1 cellular context compared by ENCODE assay signal in the genomic region with DNA sequence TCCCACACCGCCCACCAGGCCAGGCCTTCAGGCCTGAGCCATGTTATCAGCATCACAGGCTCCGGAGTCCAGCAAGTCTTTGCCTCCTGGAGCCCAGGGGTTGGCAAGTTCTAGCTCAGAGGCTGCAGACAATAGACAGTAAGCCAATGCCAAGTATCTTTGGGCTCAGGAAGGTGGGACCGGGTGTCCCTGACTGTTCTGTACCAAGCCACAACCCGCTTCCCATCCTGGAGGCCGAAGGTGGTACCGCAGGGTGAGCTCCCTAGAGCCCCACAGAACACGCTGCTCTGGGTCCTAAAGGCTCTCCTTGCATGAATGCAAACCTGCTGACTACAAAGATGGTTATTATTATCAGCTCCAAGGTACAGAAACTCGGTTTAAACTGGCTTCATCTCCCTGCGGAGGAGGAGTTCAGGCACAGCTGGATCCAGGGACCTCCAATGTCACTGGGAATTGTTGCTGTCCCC.
TF ChIP-seq lines count a peak whose summit lies in the region.

No MANE protein-coding gene starts in this region.

TF ChIP-seq in GM12878, 131 proteins besides CTCF, POLR2A, EP300 and RAD21:
- TF ChIP-seq IKZF1 (conservative IDR thresholded peaks at IDR 0.05) (no peak), CREB1 (IDR thresholded peaks at IDR 0.05; ENCODE audit: low read depth) (no peak), MEF2A (IDR thresholded peaks at IDR 0.05; ENCODE audit: insufficient read depth, low read depth, low read length) (no peak), YY1 (IDR thresholded peaks at IDR 0.05; ENCODE audit: low read depth, low read length) (no peak)
TF ChIP-seq in GM12878: peak in this region for 0.
